ENCODE assay signal across 14 cellular contexts in genomic region chr7:105723582-105723981, GRCh38.
DNase-seq lines count a peak whose midpoint lies in the region; ATAC-seq and TF ChIP-seq lines count a peak whose summit lies in the region.
"Had no signal": no experiment of that assay in that cellular context is flagged by ENCODE, and none has a peak within 500 bp of the region (broad histone marks: within the 10 kb centered on the region; RNA-seq: fewer than 3 reads in every experiment).

No MANE protein-coding gene starts in this region.

- H3K14ac ChIP-seq in H9 (ENCODE audit: insufficient read depth, low read length), result no peak overlapping the region

- H3K27ac ChIP-seq in H9 (ENCODE audit: insufficient read length, low read depth, low read length), result no peak overlapping the region
- no peak overlapping the region for H3K27ac ChIP-seq in neural progenitor cell
- H3K27ac ChIP-seq in hepatocyte, result no peak overlapping the region
- H3K27ac ChIP-seq: SJSA1, VCaP had no signal

- no peak overlapping the region for H2BK120ac ChIP-seq in H9 (ENCODE audit: low read depth, low read length, poor library complexity, severe bottlenecking)

- H3K56ac ChIP-seq in H9 (ENCODE audit: insufficient read length, low read depth, low read length), result no peak overlapping the region

- peaks cover 9% of the 10 kb centered on the region for H3F3A ChIP-seq in neural progenitor cell (ENCODE audit: low read depth)

- H3K79me2 ChIP-seq in H9 (ENCODE audit: insufficient read depth, low read length) (no peaks in the 10 kb centered on the region), neural progenitor cell (ENCODE audit: low read depth) (no peaks in the 10 kb centered on the region), hepatocyte (no peaks in the 10 kb centered on the region)

- no peaks in the 10 kb centered on the region for H3K9me3 Mint-ChIP-seq in H9
- peaks cover 2% of the 10 kb centered on the region for H3K9me3 Mint-ChIP-seq in neural progenitor cell
- no peaks in the 10 kb centered on the region for H3K9me3 Mint-ChIP-seq in stimulated activated memory B cell treated with anti-CD40 and anti-IgM and Interleukin-4, amounts not matched to agents 10 μg/mL and 1 μg/mL and 100 μg/mL, for 72 hours
- no peaks in the 10 kb centered on the region for H3K9me3 Mint-ChIP-seq in Caco-2 (ENCODE audit: unreplicated experiment)
- H3K9me3 Mint-ChIP-seq: activated naive CD8-positive, alpha-beta T cell treated with anti-CD3 and anti-CD28 coated beads, Interleukin-2, amount 50 U/mL, for 24 hours had no signal

- POLR2A ChIA-PET in Caco-2 (lab: Charles Lee), result no interaction called here

- no peak overlapping the region for H3K23ac ChIP-seq in H9 (ENCODE audit: insufficient read length, low read depth, low read length)

- DNase-seq in H9, result peak; percentile 46
- peak; percentile 80 for DNase-seq in NCI-H2171 (lab: John Stamatoyannopoulos, UW)
- DNase-seq in cerebellum (ENCODE audit: low spot score), result peak; percentile 61
- peak; percentile 47 for DNase-seq in neural progenitor cell (ENCODE audit: low spot score)
- DNase-seq in Caco-2, result no peak
- DNase-seq in hepatocyte (ENCODE audit: low spot score), result no peak
- DNase-seq in SKM-1 treated with dmso at 0.1 percent for 144 hours (lab: John Stamatoyannopoulos, UW; ENCODE audit: unreplicated experiment), result no peak
- DNase-seq: activated naive CD8-positive, alpha-beta T cell treated with anti-CD3 and anti-CD28 coated beads, Interleukin-2, amount 50 U/mL, for 24 hours; BE2C; stimulated activated naive CD8-positive, alpha-beta T cell treated with anti-CD3 and anti-CD28 coated beads, Interleukin-15, Interleukin-2, amounts not matched to agents 100 U/mL and 50 U/mL, for 24 hours had no signal

- no peak overlapping the region for H3K4me3 ChIP-seq in neural progenitor cell
- no peak overlapping the region for H3K4me3 ChIP-seq in Caco-2 (ENCODE audit: low read depth, low read length)
- no peak overlapping the region for H3K4me3 ChIP-seq in hepatocyte
- H3K4me3 ChIP-seq: SJSA1 had no signal

- H3K36me3 Mint-ChIP-seq in H9 (ENCODE audit: insufficient read depth in 1 of 3, low read depth in 3 of 3) (peaks cover 0 to 9% (median 4%) of the 10 kb centered on the region in 3 experiments; a peak in 4 of 7 replicates), neural progenitor cell (peaks cover 2% of the 10 kb centered on the region), Caco-2 (ENCODE audit: insufficient read depth, unreplicated experiment) (no peaks in the 10 kb centered on the region)
- H3K36me3 Mint-ChIP-seq in stimulated activated memory B cell treated with anti-CD40 and anti-IgM and Interleukin-4, amounts not matched to agents 10 μg/mL and 1 μg/mL and 100 μg/mL, for 72 hours, result no peaks in the 10 kb centered on the region

- H3K27ac Mint-ChIP-seq in H9 (peak overlapping the region in 2 of 3 experiments; percentile 76 to 83; a peak in 3 of 7 replicates), neural progenitor cell (peak overlapping the region; percentile 53), Caco-2 (ENCODE audit: unreplicated experiment) (no peak overlapping the region)
- H3K27ac Mint-ChIP-seq in stimulated activated memory B cell treated with anti-CD40 and anti-IgM and Interleukin-4, amounts not matched to agents 10 μg/mL and 1 μg/mL and 100 μg/mL, for 72 hours, result no peak overlapping the region
- H3K27ac Mint-ChIP-seq: activated naive CD8-positive, alpha-beta T cell treated with anti-CD3 and anti-CD28 coated beads, Interleukin-2, amount 50 U/mL, for 24 hours had no signal

- H3K4ac ChIP-seq in H9 (ENCODE audit: low read depth, low read length), result no peak overlapping the region

- no peaks in the 10 kb centered on the region for H3K23me2 ChIP-seq in H9 (ENCODE audit: insufficient read length, low read depth, low read length, poor library complexity, severe bottlenecking)

- peaks cover 45 to 48% of the 10 kb centered on the region in 2 experiments for H3K4me1 Mint-ChIP-seq in H9
- H3K4me1 Mint-ChIP-seq in neural progenitor cell, result peaks cover 28% of the 10 kb centered on the region
- peaks cover 3% of the 10 kb centered on the region for H3K4me1 Mint-ChIP-seq in stimulated activated memory B cell treated with anti-CD40 and anti-IgM and Interleukin-4, amounts not matched to agents 10 μg/mL and 1 μg/mL and 100 μg/mL, for 72 hours
- H3K4me1 Mint-ChIP-seq in Caco-2 (ENCODE audit: low read depth, unreplicated experiment), result peaks cover 4% of the 10 kb centered on the region
- H3K4me1 Mint-ChIP-seq: activated naive CD8-positive, alpha-beta T cell treated with anti-CD3 and anti-CD28 coated beads, Interleukin-2, amount 50 U/mL, for 24 hours had no signal

- H3K9me2 ChIP-seq in hepatocyte (replicated peaks; ENCODE audit: insufficient read depth), result no peaks in the 10 kb centered on the region

- H4K91ac ChIP-seq in H9 (ENCODE audit: insufficient read length, low read depth, low read length), result no peak overlapping the region

- H4K8ac ChIP-seq in H9 (replicated peaks; ENCODE audit: insufficient read length, low read depth, low read length), result no peak overlapping the region

- no CpG with 5 or more reads among the region's 5 CpGs for WGBS in H9 (ENCODE audit: extremely low coverage, insufficient read length, low lambda C conversion rate)
- WGBS in hepatocyte (ENCODE audit: low lambda C conversion rate, missing lambda C conversion rate), result 78% methylated on average over 5 of the region's 5 CpGs

- ATAC-seq in stimulated activated memory B cell treated with anti-CD40 and anti-IgM and Interleukin-4, amounts not matched to agents 10 μg/mL and 1 μg/mL and 100 μg/mL, for 72 hours, result no peak
- ATAC-seq: activated naive CD8-positive, alpha-beta T cell treated with anti-CD3 and anti-CD28 coated beads, Interleukin-2, amount 50 U/mL, for 24 hours; sciatic nerve; stimulated activated naive CD8-positive, alpha-beta T cell treated with anti-CD3 and anti-CD28 coated beads, Interleukin-15, Interleukin-2, amounts not matched to agents 100 U/mL and 50 U/mL, for 24 hours had no signal

- no peak overlapping the region for H4K5ac ChIP-seq in H9 (ENCODE audit: insufficient read length, low read depth, low read length)

- CTCF ChIA-PET in Caco-2 (lab: Charles Lee), result no interaction called here

- no peaks in the 10 kb centered on the region for H3K9me3 ChIP-seq in H9 (ENCODE audit: control insufficient read depth, low read depth, low read length)
- H3K9me3 ChIP-seq in neural progenitor cell (ENCODE audit: low read depth), result no peaks in the 10 kb centered on the region
- H3K9me3 ChIP-seq in Caco-2, result no peaks in the 10 kb centered on the region
- no peaks in the 10 kb centered on the region for H3K9me3 ChIP-seq in hepatocyte (ENCODE audit: low read depth)
- H3K9me3 ChIP-seq: BE2C, SJSA1 had no signal

- H3K4me1 ChIP-seq in H9 (ENCODE audit: insufficient read depth, low read length) (peaks cover 14% of the 10 kb centered on the region; the same call in 1 of the 2 replicates), neural progenitor cell (peaks cover 18% of the 10 kb centered on the region), Caco-2 (no peaks in the 10 kb centered on the region), hepatocyte (ENCODE audit: insufficient read depth) (no peaks in the 10 kb centered on the region)
- H3K4me1 ChIP-seq: BE2C, SJSA1 had no signal

- H3K36me3 ChIP-seq in neural progenitor cell (no peaks in the 10 kb centered on the region), Caco-2 (ENCODE audit: control insufficient read depth, insufficient read depth, low read length) (no peaks in the 10 kb centered on the region), hepatocyte (replicated peaks; ENCODE audit: insufficient read depth, low read depth) (no peaks in the 10 kb centered on the region)
- H3K36me3 ChIP-seq: BE2C, SJSA1 had no signal

- TF ChIP-seq CTCF in H9 (conservative IDR thresholded peaks at IDR 0.05) (no peak), neural progenitor cell (IDR thresholded peaks at IDR 0.05) (no peak), Caco-2 (IDR thresholded peaks at IDR 0.05; ENCODE audit: insufficient read depth in 1 of 2, low read depth in 1 of 2, low read length in 1 of 2, severe bottlenecking in 1 of 2, unreplicated experiment in 1 of 2) (no peak), hepatocyte (IDR thresholded peaks at IDR 0.05; ENCODE audit: poor library complexity) (no peak)

- intact Hi-C loops in Caco-2 (cut with micrococcal nuclease; ENCODE audit: unreplicated experiment), result no loop called here

- no peaks in the 10 kb centered on the region for H4K20me1 ChIP-seq in H9 (ENCODE audit: control insufficient read depth, insufficient read depth, insufficient read length)
- H4K20me1 ChIP-seq in neural progenitor cell (ENCODE audit: low read depth), result peaks cover 30% of the 10 kb centered on the region
- no peaks in the 10 kb centered on the region for H4K20me1 ChIP-seq in hepatocyte (ENCODE audit: insufficient read depth, poor library complexity, severe bottlenecking)

- H3K79me1 ChIP-seq in H9 (ENCODE audit: insufficient read depth, low read depth, low read length, poor library complexity, severe bottlenecking), result no peaks in the 10 kb centered on the region

- no peak overlapping the region for H2BK12ac ChIP-seq in H9 (ENCODE audit: insufficient read length, low read depth, low read length)

- H2BK5ac ChIP-seq in H9 (ENCODE audit: insufficient read length, low read length), result no peak overlapping the region

- H2AK5ac ChIP-seq in H9 (ENCODE audit: insufficient read length, low read length), result no peak overlapping the region

- BruUV-seq in Caco-2 (replicated peaks; lab: Mats Ljungman, UMichigan), result no TSS peak

- peak overlapping the region; percentile 30 for H3K18ac ChIP-seq in H9 (ENCODE audit: insufficient read length, low read depth, low read length)

- H3T11ph ChIP-seq in H9 (ENCODE audit: low read length), result no peak overlapping the region

- H3K27me3 Mint-ChIP-seq in H9 (ENCODE audit: low read depth) (no peaks in the 10 kb centered on the region), neural progenitor cell (ENCODE audit: insufficient read depth, low read depth) (peaks cover 3% of the 10 kb centered on the region), Caco-2 (ENCODE audit: insufficient read depth, unreplicated experiment) (no peaks in the 10 kb centered on the region)
- H3K27me3 Mint-ChIP-seq in stimulated activated memory B cell treated with anti-CD40 and anti-IgM and Interleukin-4, amounts not matched to agents 10 μg/mL and 1 μg/mL and 100 μg/mL, for 72 hours, result no peaks in the 10 kb centered on the region
- H3K27me3 Mint-ChIP-seq: activated naive CD8-positive, alpha-beta T cell treated with anti-CD3 and anti-CD28 coated beads, Interleukin-2, amount 50 U/mL, for 24 hours had no signal

- H3K9ac ChIP-seq in H9 (ENCODE audit: extremely low read depth, insufficient read length, low read length) (no peak overlapping the region), neural progenitor cell (no peak overlapping the region)

- H3K4me2 ChIP-seq in H9 (ENCODE audit: insufficient read depth, insufficient read length, low read length), result no peak overlapping the region
- H3K4me2 ChIP-seq in neural progenitor cell, result no peak overlapping the region
- H3K4me2 ChIP-seq in hepatocyte, result no peak overlapping the region

- no peak overlapping the region for H3K4me3 Mint-ChIP-seq in H9
- H3K4me3 Mint-ChIP-seq in neural progenitor cell, result no peak overlapping the region
- H3K4me3 Mint-ChIP-seq in stimulated activated memory B cell treated with anti-CD40 and anti-IgM and Interleukin-4, amounts not matched to agents 10 μg/mL and 1 μg/mL and 100 μg/mL, for 72 hours, result no peak overlapping the region
- no peak overlapping the region for H3K4me3 Mint-ChIP-seq in Caco-2 (ENCODE audit: unreplicated experiment)
- H3K4me3 Mint-ChIP-seq: activated naive CD8-positive, alpha-beta T cell treated with anti-CD3 and anti-CD28 coated beads, Interleukin-2, amount 50 U/mL, for 24 hours had no signal

- no peak overlapping the region for H2AFZ ChIP-seq in H9 (ENCODE audit: low read length)
- no peak overlapping the region for H2AFZ ChIP-seq in neural progenitor cell (replicated peaks)
- H2AFZ ChIP-seq in hepatocyte, result no peak overlapping the region

- no peak overlapping the region for H2BK20ac ChIP-seq in H9 (ENCODE audit: low read depth, low read length, poor library complexity, severe bottlenecking)

- H3K27me3 ChIP-seq in H9 (ENCODE audit: insufficient read depth, low read length) (no peaks in the 10 kb centered on the region), neural progenitor cell (no peaks in the 10 kb centered on the region), Caco-2 (replicated peaks; ENCODE audit: control insufficient read depth, insufficient read depth, low read length) (no peaks in the 10 kb centered on the region), hepatocyte (no peaks in the 10 kb centered on the region)
- H3K27me3 ChIP-seq: BE2C, SJSA1 had no signal

- H2BK15ac ChIP-seq in H9 (ENCODE audit: low read depth, low read length), result no peak overlapping the region

Comparison
In these comparisons a context has a peak if more than half of its experiments do, and no peak if none do; other contexts are left out.
1. DNase-seq: peak in H9 (single experiment), NCI-H2171 (single experiment), cerebellum (single experiment) and neural progenitor cell (single experiment); none in Caco-2 (0 of 2), hepatocyte (single experiment) and SKM-1 treated with dmso at 0.1 percent for 144 hours (single experiment).
2. H3K27ac Mint-ChIP-seq: peak in H9 (2 of 3) and neural progenitor cell (single experiment); none in stimulated activated memory B cell treated with anti-CD40 and anti-IgM and Interleukin-4, amounts not matched to agents 10 μg/mL and 1 μg/mL and 100 μg/mL, for 72 hours (single experiment) and Caco-2 (single experiment).